20 cellular contexts compared by ENCODE assay signal in the genomic region with DNA sequence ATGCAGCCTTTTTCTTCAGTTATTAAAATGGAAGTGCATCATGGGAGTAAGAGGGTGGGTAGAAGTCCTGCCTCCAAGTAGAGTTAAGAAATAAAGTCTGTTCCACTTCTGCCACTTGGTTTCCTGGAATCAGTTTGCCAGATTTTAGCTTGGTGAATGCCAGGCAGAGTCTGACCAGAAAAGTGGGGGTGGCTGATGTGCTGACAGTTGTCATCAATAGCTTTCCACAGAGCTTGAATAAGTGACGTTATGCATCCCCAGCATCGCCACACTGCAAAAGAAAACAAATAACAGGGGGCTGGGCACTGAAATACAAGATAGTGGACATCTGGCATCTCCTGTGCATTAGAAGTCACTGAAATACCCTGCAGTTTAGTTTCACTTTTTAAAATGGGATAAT. TPM values are rescaled to one million over a fixed set of nuclear protein-coding genes. Genes with fewer than 3 reads are reported as not detected.
A peak's percentile ranks its signal among the peaks of the same experiment; 100 is the strongest.
DNase-seq lines count a peak whose midpoint lies in the region; ATAC-seq, FAIRE-seq and TF ChIP-seq lines count a peak whose summit lies in the region.
"Had no signal": no experiment of that assay in that cellular context is flagged by ENCODE, and none has a peak within 500 bp of the region (broad histone marks: within the 10 kb centered on the region; RNA-seq: fewer than 3 reads in every experiment).

No MANE protein-coding gene starts in this region.

- POLR2A ChIA-PET in SK-N-SH (lab: Yijun Ruan, JAX): no interaction called here

- no peaks in the 10 kb centered on the region for H3F3A ChIP-seq in SK-N-SH (replicated peaks; ENCODE audit: insufficient read depth)

- no peak for FAIRE-seq in astrocyte (lab: Jason Lieb, UNC)
- FAIRE-seq: A204.1, bronchial epithelial cell, GM12878 had no signal

- no peak for TF ChIP-seq EP300 in SK-N-SH (IDR thresholded peaks at IDR 0.05; ENCODE audit: borderline replicate concordance in 1 of 2, low read depth in 1 of 2, low read length in 1 of 2)

- intact Hi-C loops in tibial artery (cut with DNase I; ENCODE audit: low total_unique reads): no loop called here

- H3K79me2 ChIP-seq in SK-N-SH (ENCODE audit: insufficient read depth) (no peaks in the 10 kb centered on the region), astrocyte (ENCODE audit: insufficient read depth, low read length) (no peaks in the 10 kb centered on the region), hepatocyte (no peaks in the 10 kb centered on the region)

- peaks cover 8% of the 10 kb centered on the region for H3K4me1 Mint-ChIP-seq in astrocyte (ENCODE audit: low read depth, unreplicated experiment)
- H3K4me1 Mint-ChIP-seq: activated CD4-positive, alpha-beta T cell treated with anti-CD3 and anti-CD28 coated beads for 36 hours; CD8-positive, alpha-beta memory T cell; immature natural killer cell had no signal

- H3K4me2 ChIP-seq in SK-N-SH (peak overlapping the region; percentile 66), astrocyte (ENCODE audit: low read length) (peak overlapping the region; percentile 20), hepatocyte (peak overlapping the region; percentile 11)

- peak; percentile 13 for DNase-seq in SK-N-SH
- no peak for DNase-seq in astrocyte (ENCODE audit: low read depth)
- no peak for DNase-seq in hepatocyte (ENCODE audit: low spot score)
- DNase-seq in tibial artery: no peak
- DNase-seq in H7: no peak
- DNase-seq in NCI-H187 treated with DMSO at 0.1 percent for 48 hours (lab: John Stamatoyannopoulos, UW): no peak
- DNase-seq in 8988T: no peak
- DNase-seq: activated CD4-positive, alpha-beta T cell treated with anti-CD3 and anti-CD28 coated beads for 36 hours; activated naive CD4-positive, alpha-beta T cell treated with anti-CD3 and anti-CD28 coated beads, Interleukin-2, amount 50 U/mL, for 16 hours; CD8-positive, alpha-beta memory T cell; endodermal cell; immature natural killer cell; mucosa of descending colon; NCI-H1694 treated with DMSO at 0.1 percent for 48 hours; posterior cingulate gyrus; T-cell had no signal

- CTCF ChIA-PET in SK-N-SH (lab: Yijun Ruan, JAX): no interaction called here

- H3K27ac Mint-ChIP-seq in astrocyte (ENCODE audit: unreplicated experiment): no peak overlapping the region
- H3K27ac Mint-ChIP-seq: activated CD4-positive, alpha-beta T cell treated with anti-CD3 and anti-CD28 coated beads for 36 hours; CD8-positive, alpha-beta memory T cell; immature natural killer cell; T-cell had no signal

- TF ChIP-seq RAD21 in SK-N-SH (IDR thresholded peaks at IDR 0.05; ENCODE audit: low read length): no peak

- H3K9ac ChIP-seq in SK-N-SH (no peak overlapping the region), astrocyte (ENCODE audit: low read length) (no peak overlapping the region)

- H3K27ac ChIP-seq in SK-N-SH (ENCODE audit: low read depth in 2 of 2, low read length in 1 of 2): no peak overlapping the region
- no peak overlapping the region for H3K27ac ChIP-seq in astrocyte (ENCODE audit: low read depth, low read length)
- no peak overlapping the region for H3K27ac ChIP-seq in hepatocyte
- peak overlapping the region; percentile 63 to 73 for H3K27ac ChIP-seq in tibial artery

- H3K36me3 Mint-ChIP-seq in astrocyte (ENCODE audit: low read depth, unreplicated experiment): no peaks in the 10 kb centered on the region
- H3K36me3 Mint-ChIP-seq: CD8-positive, alpha-beta memory T cell; immature natural killer cell; T-cell had no signal

- no peaks in the 10 kb centered on the region for H3K27me3 Mint-ChIP-seq in astrocyte (ENCODE audit: low read depth, unreplicated experiment)

- no peak for ATAC-seq in SK-N-SH treated with all-trans-retinoic acid at 6 μM for 48 hours
- ATAC-seq: activated CD4-positive, alpha-beta T cell treated with anti-CD3 and anti-CD28 coated beads for 36 hours; GM12878; mucosa of descending colon; T-cell had no signal

- H3K4me1 ChIP-seq in SK-N-SH (ENCODE audit: control insufficient read depth in 1 of 2, insufficient read depth in 2 of 2, low read depth in 1 of 2, low read length in 1 of 2) (peaks cover 0 to 3% of the 10 kb centered on the region in 2 experiments; a peak in 1 of 4 replicates), astrocyte (ENCODE audit: insufficient read depth, low read length) (no peaks in the 10 kb centered on the region), hepatocyte (ENCODE audit: insufficient read depth) (peaks cover 6% of the 10 kb centered on the region), tibial artery (peaks cover 0 to 45% (median 17%) of the 10 kb centered on the region in 4 donors)

- H3K27me3 ChIP-seq in SK-N-SH (ENCODE audit: insufficient read depth) (no peaks in the 10 kb centered on the region; the same call in 1 of the 2 replicates), astrocyte (ENCODE audit: insufficient read depth, low read length) (no peaks in the 10 kb centered on the region), hepatocyte (no peaks in the 10 kb centered on the region), tibial artery (no peaks in the 10 kb centered on the region), H7 (ENCODE audit: control insufficient read depth, insufficient read depth, low read length) (no peaks in the 10 kb centered on the region)

- no peak overlapping the region for H3K4me3 Mint-ChIP-seq in astrocyte (ENCODE audit: unreplicated experiment)
- H3K4me3 Mint-ChIP-seq: activated CD4-positive, alpha-beta T cell treated with anti-CD3 and anti-CD28 coated beads for 36 hours; CD8-positive, alpha-beta memory T cell; endodermal cell; immature natural killer cell; T-cell had no signal

- H3K9me3 ChIP-seq in SK-N-SH (no peaks in the 10 kb centered on the region), astrocyte (ENCODE audit: insufficient read depth, low read depth, low read length) (no peaks in the 10 kb centered on the region), hepatocyte (ENCODE audit: low read depth) (no peaks in the 10 kb centered on the region), tibial artery (no peaks in the 10 kb centered on the region)
- H3K9me3 ChIP-seq: mucosa of descending colon had no signal

- H3K9me2 ChIP-seq in SK-N-SH: no peaks in the 10 kb centered on the region
- no peaks in the 10 kb centered on the region for H3K9me2 ChIP-seq in hepatocyte (replicated peaks; ENCODE audit: insufficient read depth)

- no peak overlapping the region for H2AFZ ChIP-seq in SK-N-SH (ENCODE audit: low read depth)
- H2AFZ ChIP-seq in astrocyte (ENCODE audit: low read depth, low read length): no peak overlapping the region
- H2AFZ ChIP-seq in hepatocyte: no peak overlapping the region

- no peaks in the 10 kb centered on the region for H3K9me3 Mint-ChIP-seq in astrocyte (ENCODE audit: unreplicated experiment)
- H3K9me3 Mint-ChIP-seq: CD8-positive, alpha-beta memory T cell; endodermal cell; immature natural killer cell; T-cell had no signal

- H3K4me3 ChIP-seq in SK-N-SH (ENCODE audit: low read depth in 2 of 2, low read length in 1 of 2) (peak overlapping the region in 1 of 2 experiments; percentile 39; a peak in 2 of 4 replicates), astrocyte (ENCODE audit: insufficient read depth, low read depth, low read length) (no peak overlapping the region), hepatocyte (no peak overlapping the region), tibial artery (peak overlapping the region; percentile 36 to 40), H7 (ENCODE audit: insufficient read depth, low read depth, low read length) (no peak overlapping the region)
- H3K4me3 ChIP-seq: GM12878, mucosa of descending colon had no signal

- 14% methylated on average over 2 of the region's 2 CpGs for WGBS in SK-N-SH (ENCODE audit: low lambda C conversion rate)
- WGBS in hepatocyte (ENCODE audit: low lambda C conversion rate, missing lambda C conversion rate): 70% methylated on average over 2 of the region's 2 CpGs

- no peak for TF ChIP-seq CTCF in SK-N-SH (IDR thresholded peaks at IDR 0.05)
- TF ChIP-seq CTCF in astrocyte (IDR thresholded peaks at IDR 0.05; ENCODE audit: insufficient read depth, low read depth, low read length): no peak
- TF ChIP-seq CTCF in hepatocyte (IDR thresholded peaks at IDR 0.05; ENCODE audit: poor library complexity): no peak
- no peak for TF ChIP-seq CTCF in tibial artery (IDR thresholded peaks at IDR 0.05)

- no peaks in the 10 kb centered on the region for H3K36me3 ChIP-seq in SK-N-SH (replicated peaks in 1 of 2; ENCODE audit: control insufficient read depth in 1 of 2, insufficient read depth in 2 of 2, low read length in 1 of 2)
- H3K36me3 ChIP-seq in astrocyte (ENCODE audit: insufficient read depth, low read length): no peaks in the 10 kb centered on the region
- no peaks in the 10 kb centered on the region for H3K36me3 ChIP-seq in hepatocyte (replicated peaks; ENCODE audit: insufficient read depth, low read depth)
- H3K36me3 ChIP-seq in tibial artery: no peaks in the 10 kb centered on the region
- no peaks in the 10 kb centered on the region for H3K36me3 ChIP-seq in H7 (replicated peaks; ENCODE audit: control insufficient read depth, insufficient read depth, low read length)

- H4K20me1 ChIP-seq in SK-N-SH (ENCODE audit: insufficient read depth): no peaks in the 10 kb centered on the region
- H4K20me1 ChIP-seq in astrocyte (ENCODE audit: insufficient read depth, low read length): no peaks in the 10 kb centered on the region
- no peaks in the 10 kb centered on the region for H4K20me1 ChIP-seq in hepatocyte (ENCODE audit: insufficient read depth, poor library complexity, severe bottlenecking)

TF ChIP-seq in SK-N-SH, 30 proteins besides CTCF, POLR2A, EP300 and RAD21:
- no peak for TF ChIP-seq CHD2 (IDR thresholded peaks at IDR 0.05; ENCODE audit: low read length, partially characterized antibody)

TF ChIP-seq in SK-N-SH treated with all-trans-retinoic acid at 6 μM for 48 hours, 23 proteins besides CTCF, POLR2A, EP300 and RAD21 (continues in another document):
- TF ChIP-seq ZNF565 (CRISPR knock-in tag; conservative IDR thresholded peaks at IDR 0.05; ENCODE audit: low read depth) (no peak), ZFP30 (CRISPR knock-in tag; IDR thresholded peaks at IDR 0.05) (no peak)

RNA-seq across cellular contexts. Expression of a gene that starts 30.8 kb away (rescaled TPM):
- 1.2 and 1.4 TPM in 2 replicates for polyA plus RNA-seq in SK-N-SH (2012; rRNA removed)
- 1.6 and 2.1 TPM in 2 replicates for polyA plus RNA-seq in SK-N-SH (2012; cell fraction: cytosol; rRNA removed)
- 1.0 and 3.2 TPM in 2 replicates for polyA plus RNA-seq in SK-N-SH (2012; cell fraction: nucleus; rRNA removed)
- total RNA-seq in astrocyte: 6.3 and 6.9 TPM in 2 replicates
- 13.1 and 13.7 TPM in 2 replicates for total RNA-seq in hepatocyte
- polyA plus RNA-seq in hepatocyte: 2.7 and 4.1 TPM in 2 replicates
- 3.3 and 6.2 TPM in 2 replicates for total RNA-seq in H7 (2014; rRNA removed; shearing (Covaris generic))

Comparison
In these comparisons a context has a peak if more than half of its experiments do, and no peak if none do; other contexts are left out.
1. H3K27ac ChIP-seq: peak in tibial artery (2 of 2); none in SK-N-SH (0 of 2), astrocyte (single experiment) and hepatocyte (single experiment).
2. H3K4me2 ChIP-seq: peak in every context shown above with its lines; median percentile 66 in SK-N-SH; 20 in astrocyte; 11 in hepatocyte.
3. H3K4me3 ChIP-seq: peak in tibial artery (2 of 2); none in astrocyte (single experiment), hepatocyte (single experiment) and H7 (single experiment).